In the genomic region with DNA sequence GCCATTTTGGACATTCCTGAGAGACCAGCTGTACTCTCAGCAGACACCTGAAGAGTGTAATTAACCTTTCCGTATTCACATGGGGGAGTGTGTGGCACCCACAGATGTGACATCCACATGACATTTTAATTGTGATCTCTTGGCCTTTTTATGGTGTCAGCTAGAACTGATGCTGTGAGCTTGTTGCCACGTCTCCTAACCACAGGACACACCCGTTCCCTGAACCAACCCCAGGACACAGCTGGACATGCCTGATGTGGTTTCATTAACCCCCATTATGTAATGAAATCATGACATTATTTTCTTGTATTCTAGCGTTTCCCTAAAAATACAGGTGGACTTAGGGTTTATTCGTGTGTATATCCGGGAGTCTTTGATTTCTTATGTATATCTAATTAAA, we compare ENCODE assay signal across 26 cellular contexts.
"Had no signal": no experiment of that assay in that cellular context is flagged by ENCODE, and none has a peak within 500 bp of the region (broad histone marks: within the 10 kb centered on the region; RNA-seq: fewer than 3 reads in every experiment).

No MANE protein-coding gene starts in this region.

- ATAC-seq: effector memory CD8-positive, alpha-beta T cell; esophagus mucosa; foreskin keratinocyte; gastrocnemius medialis; gastroesophageal sphincter; heart left ventricle; heart right ventricle had no signal

- H2AFZ ChIP-seq: hepatocyte had no signal

- H3K27me3 ChIP-seq: colonic mucosa, foreskin keratinocyte, gastrocnemius medialis, hepatocyte had no signal

- H3K27ac Mint-ChIP-seq: dendritic cell treated with granulocyte-macrophage colony-stimulating factor and Interleukin-4, amounts not matched to agents 40 ng/mL and 50 ng/mL, for 4 days; effector memory CD8-positive, alpha-beta T cell; endodermal cell had no signal

- H3K9me3 Mint-ChIP-seq: dendritic cell treated with granulocyte-macrophage colony-stimulating factor and Interleukin-4, amounts not matched to agents 40 ng/mL and 50 ng/mL, for 4 days; effector memory CD8-positive, alpha-beta T cell had no signal

- H3K4me1 Mint-ChIP-seq: endodermal cell had no signal

- H3K36me3 ChIP-seq: colonic mucosa, esophagus muscularis mucosa, esophagus squamous epithelium, gastrocnemius medialis, gastroesophageal sphincter, heart left ventricle, heart right ventricle had no signal

- DNase-seq: colonic mucosa; cortex of kidney; dermis blood vessel endothelial cell; dorsolateral prefrontal cortex; effector CD4-positive, alpha-beta T cell; effector CD8-positive, alpha-beta T cell; effector memory CD4-positive, alpha-beta T cell; effector memory CD8-positive, alpha-beta T cell; endodermal cell; erythroblast; esophagus squamous epithelium; foreskin fibroblast; foreskin keratinocyte; foreskin melanocyte; gastrocnemius medialis; glutamatergic neuron; head of caudate nucleus; heart left ventricle; heart right ventricle had no signal

- H3K79me2 ChIP-seq: hepatocyte had no signal

- H3K4me3 ChIP-seq: colonic mucosa, coronary artery, dorsolateral prefrontal cortex, esophagus muscularis mucosa, esophagus squamous epithelium, gastrocnemius medialis, gastroesophageal sphincter, heart left ventricle, heart right ventricle, hepatocyte had no signal

- H3K4me2 ChIP-seq: hepatocyte had no signal

- H3K4me3 Mint-ChIP-seq: dendritic cell treated with granulocyte-macrophage colony-stimulating factor and Interleukin-4, amounts not matched to agents 40 ng/mL and 50 ng/mL, for 4 days; effector memory CD8-positive, alpha-beta T cell; endodermal cell had no signal

- H3K4me1 ChIP-seq: colonic mucosa, esophagus muscularis mucosa, esophagus squamous epithelium, foreskin keratinocyte, gastrocnemius medialis, gastroesophageal sphincter, heart left ventricle, heart right ventricle had no signal

- H3K9me3 ChIP-seq: colonic mucosa, esophagus muscularis mucosa, esophagus squamous epithelium, gastrocnemius medialis, gastroesophageal sphincter, heart left ventricle, heart right ventricle had no signal

- H3K27ac ChIP-seq: colonic mucosa, coronary artery, dorsolateral prefrontal cortex, epithelial cell of prostate, esophagus muscularis mucosa, esophagus squamous epithelium, foreskin keratinocyte, gastrocnemius medialis, gastroesophageal sphincter, heart left ventricle, heart right ventricle, hepatocyte had no signal
